14 cellular contexts compared by ENCODE assay signal in genomic region chr2:127634066-127634617, GRCh38. TPM values are rescaled to one million over a fixed set of nuclear protein-coding genes. Genes with fewer than 3 reads are reported as not detected.
A peak's percentile ranks its signal among the peaks of the same experiment; 100 is the strongest.
DNase-seq lines count a peak whose midpoint lies in the region; ATAC-seq, FAIRE-seq and TF ChIP-seq lines count a peak whose summit lies in the region.
"Had no signal": no experiment of that assay in that cellular context is flagged by ENCODE, and none has a peak within 500 bp of the region (broad histone marks: within the 10 kb centered on the region; RNA-seq: fewer than 3 reads in every experiment).

No MANE protein-coding gene starts in this region.

- TF ChIP-seq RAD21 in liver (IDR thresholded peaks at IDR 0.05) (no peak), HepG2 (CRISPR knock-in tag; IDR thresholded peaks at IDR 0.05) (no peak)

- POLR2A ChIA-PET in HepG2 (lab: Yijun Ruan, JAX): no interaction called here

- H3K27ac ChIP-seq in liver (ENCODE audit: low read depth in 1 of 2, low read length in 2 of 2) (no peak overlapping the region), HepG2 (ENCODE audit: extremely low read length, insufficient read depth, low read length) (no peak overlapping the region), muscle layer of colon (ENCODE audit: low read depth, low read length) (peak overlapping the region; percentile 78)

- ATAC-seq in HepG2: no peak
- no peak for ATAC-seq in HG03108 (IDR thresholded peaks at IDR 0.05; ENCODE audit: unreplicated experiment)
- no peak for ATAC-seq in effector memory CD8-positive, alpha-beta T cell (replicated peaks)
- ATAC-seq: activated T-cell treated with anti-CD3 and anti-CD28 coated beads, Interleukin-2, amount 50 U/mL, for 4 hours had no signal

- TF ChIP-seq CTCF in liver (IDR thresholded peaks at IDR 0.05; ENCODE audit: low read depth, low read length, missing input control): no peak
- no peak for TF ChIP-seq CTCF in HepG2 (CRISPR knock-in tag; IDR thresholded peaks at IDR 0.05)

- BruUV-seq in HepG2 (replicated peaks; lab: Mats Ljungman, UMichigan): no TSS peak

- H3K4me3 ChIP-seq in liver (ENCODE audit: low read depth in 1 of 3, low read length in 3 of 3) (no peak overlapping the region), HepG2 (replicated peaks in 1 of 3; ENCODE audit: insufficient read depth in 1 of 3, low read depth in 2 of 3, low read length in 3 of 3) (no peak overlapping the region), muscle layer of colon (ENCODE audit: low read depth in 1 of 2, low read length in 2 of 2) (no peak overlapping the region)

- TF ChIP-seq POLR2A in HepG2 (IDR thresholded peaks at IDR 0.05; ENCODE audit: insufficient read depth in 1 of 2, low read depth in 2 of 2, low read length in 2 of 2): no peak

- no peaks in the 10 kb centered on the region for H3K9me3 Mint-ChIP-seq in effector memory CD8-positive, alpha-beta T cell
- H3K9me3 Mint-ChIP-seq: activated T-cell treated with anti-CD3 and anti-CD28 coated beads, Interleukin-2, amount 50 U/mL, for 4 hours; stimulated activated naive CD8-positive, alpha-beta T cell treated with anti-CD3 and anti-CD28 coated beads, Interleukin-15, Interleukin-2, amounts not matched to agents 100 ng/mL and 50 ng/mL, for 24 hours had no signal

- H3K4me3 Mint-ChIP-seq in effector memory CD8-positive, alpha-beta T cell: no peak overlapping the region
- H3K4me3 Mint-ChIP-seq: activated T-cell treated with anti-CD3 and anti-CD28 coated beads, Interleukin-2, amount 50 U/mL, for 4 hours; stimulated activated naive CD8-positive, alpha-beta T cell treated with anti-CD3 and anti-CD28 coated beads, Interleukin-15, Interleukin-2, amounts not matched to agents 100 ng/mL and 50 ng/mL, for 24 hours had no signal

- H2AFZ ChIP-seq in HepG2 (ENCODE audit: low read length): no peak overlapping the region

- peaks cover 4 to 5% of the 10 kb centered on the region in 2 donors for H3K4me1 Mint-ChIP-seq in effector memory CD8-positive, alpha-beta T cell (ENCODE audit: low read depth in 2 of 2)

- no peak overlapping the region for H3K4me2 ChIP-seq in HepG2 (ENCODE audit: low read depth, low read length)

- in situ Hi-C loops in HepG2 (cut with HindIII; ENCODE audit: extremely low pct_ligation_motif_present, low pct_unique_long_range_greater_than_20kb): no loop called here

- CTCF ChIA-PET in HepG2 (lab: Yijun Ruan, JAX; ENCODE audit: low intra/inter-chr PET ratio, low total read pairs): no interaction called here

- no peaks in the 10 kb centered on the region for H3K79me2 ChIP-seq in HepG2 (ENCODE audit: insufficient read depth, low read length)

- intact Hi-C loops in HepG2 (cut with micrococcal nuclease; ENCODE audit: unreplicated experiment): no loop called here

- WGBS in liver: 77% methylated on average over 16 of the region's 16 CpGs
- WGBS in HepG2 (ENCODE audit: low lambda C conversion rate): 47% methylated on average over 13 of the region's 16 CpGs

- H3K27me3 ChIP-seq in liver (ENCODE audit: control insufficient read depth in 4 of 4, insufficient read depth in 4 of 4, low read length in 3 of 4) (no peaks in the 10 kb centered on the region), HepG2 (ENCODE audit: control insufficient read depth in 1 of 2, insufficient read depth in 2 of 2, low read length in 2 of 2) (peaks cover 29 to 96% of the 10 kb centered on the region in 2 experiments), muscle layer of colon (ENCODE audit: control insufficient read depth in 1 of 2, insufficient read depth in 2 of 2, low read length in 2 of 2) (no peaks in the 10 kb centered on the region)

- H3K9me3 ChIP-seq in liver (ENCODE audit: control insufficient read depth in 4 of 4, low read length in 3 of 4) (no peaks in the 10 kb centered on the region), HepG2 (ENCODE audit: low read length) (no peaks in the 10 kb centered on the region), muscle layer of colon (ENCODE audit: low read length) (no peaks in the 10 kb centered on the region)

- H3K36me3 ChIP-seq in liver (ENCODE audit: control insufficient read depth in 4 of 4, insufficient read depth in 3 of 4, low read depth in 1 of 4, low read length in 3 of 4): peaks cover 0 to 6% (median 0%) of the 10 kb centered on the region in 4 donors
- no peaks in the 10 kb centered on the region for H3K36me3 ChIP-seq in HepG2 (replicated peaks in 1 of 2; ENCODE audit: control insufficient read depth in 1 of 2, insufficient read depth in 2 of 2, low read length in 2 of 2)
- H3K36me3 ChIP-seq in muscle layer of colon (ENCODE audit: insufficient read depth, low read length): peaks cover 11% of the 10 kb centered on the region

- FAIRE-seq in HepG2 (lab: Jason Lieb, UNC): no peak
- FAIRE-seq: astrocyte had no signal

- TF ChIP-seq EP300 in HepG2 (IDR thresholded peaks at IDR 0.05; ENCODE audit: low read depth in 2 of 2, low read length in 2 of 2): no peak
- TF ChIP-seq EP300 in HepG2 (CRISPR knock-in tag; IDR thresholded peaks at IDR 0.05; ENCODE audit: borderline replicate concordance): no peak

- peaks cover 4% of the 10 kb centered on the region for H3K36me3 Mint-ChIP-seq in effector memory CD8-positive, alpha-beta T cell (ENCODE audit: insufficient read depth)

- H3K4me1 ChIP-seq in liver (ENCODE audit: control insufficient read depth in 4 of 4, insufficient read depth in 4 of 4, low read length in 3 of 4) (peaks cover 0 to 6% (median 0%) of the 10 kb centered on the region in 4 donors), HepG2 (ENCODE audit: insufficient read depth, low read length) (peaks cover 22% of the 10 kb centered on the region; the same call in 1 of the 2 replicates), muscle layer of colon (ENCODE audit: insufficient read depth, low read length) (peaks cover 57% of the 10 kb centered on the region)

- DNase-seq in HepG2 (ENCODE audit: low spot score): no peak
- DNase-seq in RPMI7951 (ENCODE audit: low read depth): peak; percentile 69
- DNase-seq in COR-L47 (lab: John Stamatoyannopoulos, UW): no peak
- no peak for DNase-seq in kidney glomerular epithelial cell (lab: John Stamatoyannopoulos, UW)
- no peak for DNase-seq in effector memory CD8-positive, alpha-beta T cell
- DNase-seq: activated T-cell treated with anti-CD3 and anti-CD28 coated beads, Interleukin-2, amount 50 U/mL, for 4 hours; retina had no signal

- H4K20me1 ChIP-seq in HepG2 (ENCODE audit: insufficient read depth, low read length): no peaks in the 10 kb centered on the region

- no peak overlapping the region for H3K27ac Mint-ChIP-seq in effector memory CD8-positive, alpha-beta T cell

- no peak overlapping the region for H3K9ac ChIP-seq in liver (ENCODE audit: low read depth in 1 of 2, low read length in 2 of 2)
- no peak overlapping the region for H3K9ac ChIP-seq in HepG2 (ENCODE audit: insufficient read depth, low read depth, low read length)
- peak overlapping the region; percentile 14 for H3K9ac ChIP-seq in muscle layer of colon (ENCODE audit: low read length)

- peaks cover 0 to 9% of the 10 kb centered on the region in 2 donors for H3K27me3 Mint-ChIP-seq in effector memory CD8-positive, alpha-beta T cell
- H3K27me3 Mint-ChIP-seq: stimulated activated naive CD8-positive, alpha-beta T cell treated with anti-CD3 and anti-CD28 coated beads, Interleukin-15, Interleukin-2, amounts not matched to agents 100 ng/mL and 50 ng/mL, for 24 hours had no signal

RNA-seq across cellular contexts. Expression of gene GPR17, which starts 11.8 kb away (rescaled TPM):
- under 1 TPM in 1 of 2 donors, not detected in 1; 0.14 TPM for total RNA-seq in liver
- polyA plus RNA-seq in liver: under 1 TPM; 0.03 to 0.07 TPM
- not detected in 2 replicates for total RNA-seq in HepG2 (2016; rRNA removed; fragmentation: Illumina TruSeq; extraction: Trizol)
- total RNA-seq in HepG2 (2016; cell fraction: cytosol; rRNA removed; fragmentation: Illumina TruSeq; extraction: Trizol; ENCODE audit: low read depth): not detected in 2 replicates
- total RNA-seq in HepG2 (2016; cell fraction: insoluble cytoplasmic fraction; rRNA removed; fragmentation: Illumina TruSeq; extraction: Trizol): not detected in 2 replicates
- total RNA-seq in HepG2 (2016; cell fraction: membrane; rRNA removed; fragmentation: Illumina TruSeq; extraction: Trizol): not detected in 2 replicates
- not detected in 2 replicates for total RNA-seq in HepG2 (2016; cell fraction: nucleus; rRNA removed; fragmentation: Illumina TruSeq; extraction: Trizol)
- not detected in 2 replicates for polyA plus RNA-seq in HepG2 (2011; rRNA removed)
- not detected in 2 replicates for polyA plus RNA-seq in HepG2 (2011; cell fraction: cytosol; rRNA removed)
- polyA plus RNA-seq in HepG2 (2011; cell fraction: nucleus; rRNA removed): not detected in 2 replicates
- not detected in 2 replicates for polyA plus RNA-seq in HepG2 (2012)
- not detected in 2 replicates for polyA plus RNA-seq in HepG2 (2016; cell fraction: cytosol; fragmentation: Illumina TruSeq; extraction: Trizol; ENCODE audit: low read depth)
- polyA plus RNA-seq in HepG2 (2016; cell fraction: insoluble cytoplasmic fraction; fragmentation: Illumina TruSeq; extraction: Trizol; ENCODE audit: low read depth): not detected in 2 replicates
- polyA plus RNA-seq in HepG2 (2016; cell fraction: membrane; fragmentation: Illumina TruSeq; extraction: Trizol; ENCODE audit: low read depth): not detected in 2 replicates
- not detected in 2 replicates for polyA plus RNA-seq in HepG2 (2016; cell fraction: nucleus; fragmentation: Illumina TruSeq; extraction: Trizol; ENCODE audit: insufficient read depth, low read depth)
- polyA minus RNA-seq in HepG2 (2011; rRNA and poly(A)+ RNA removed; ENCODE audit: low replicate concordance): 0.08 TPM in 1 of 2 replicates, not detected in the other
- not detected in 2 replicates for polyA minus RNA-seq in HepG2 (2011; cell fraction: cytosol; rRNA and poly(A)+ RNA removed)
- not detected in 2 replicates for polyA minus RNA-seq in HepG2 (2011; cell fraction: nucleus; rRNA and poly(A)+ RNA removed)
- 0.29 and 0.84 TPM in 2 replicates for total RNA-seq in RPMI7951 (2014; rRNA removed; shearing (Covaris generic))
- total RNA-seq: activated T-cell treated with anti-CD3 and anti-CD28 coated beads, Interleukin-2, amount 50 U/mL, for 4 hours; fibroblast of villous mesenchyme had no signal
- polyA plus RNA-seq: BJ had no signal

RNA-seq across cellular contexts. Expression of gene LIMS2, which starts 41.2 kb away (rescaled TPM):
- total RNA-seq in liver (10 to 100 TPM in 1 of 2 donors, 1 to 10 TPM in 1; 1.4 to 15.6 TPM), HepG2 (2016; rRNA removed; fragmentation: Illumina TruSeq; extraction: Trizol) (0.90 and 1.0 TPM in 2 replicates)
- polyA plus RNA-seq in liver (10 to 100 TPM; 16.5 to 17.9 TPM), HepG2 (2011; rRNA removed) (1.9 and 2.0 TPM in 2 replicates)
- total RNA-seq in HepG2 (2016; cell fraction: cytosol; rRNA removed; fragmentation: Illumina TruSeq; extraction: Trizol; ENCODE audit: low read depth): 1.9 and 3.6 TPM in 2 replicates
- 0.85 and 1.2 TPM in 2 replicates for total RNA-seq in HepG2 (2016; cell fraction: insoluble cytoplasmic fraction; rRNA removed; fragmentation: Illumina TruSeq; extraction: Trizol)
- 2.6 and 3.9 TPM in 2 replicates for total RNA-seq in HepG2 (2016; cell fraction: membrane; rRNA removed; fragmentation: Illumina TruSeq; extraction: Trizol)
- 0.56 and 0.81 TPM in 2 replicates for total RNA-seq in HepG2 (2016; cell fraction: nucleus; rRNA removed; fragmentation: Illumina TruSeq; extraction: Trizol)
- 2.1 and 3.1 TPM in 2 replicates for polyA plus RNA-seq in HepG2 (2011; cell fraction: cytosol; rRNA removed)
- 2.0 and 2.2 TPM in 2 replicates for polyA plus RNA-seq in HepG2 (2011; cell fraction: nucleus; rRNA removed)
- polyA plus RNA-seq in HepG2 (2012): 2.1 and 3.9 TPM in 2 replicates
- polyA plus RNA-seq in HepG2 (2016; cell fraction: cytosol; fragmentation: Illumina TruSeq; extraction: Trizol; ENCODE audit: low read depth): 8.9 and 10.7 TPM in 2 replicates
- 2.4 and 3.4 TPM in 2 replicates for polyA plus RNA-seq in HepG2 (2016; cell fraction: insoluble cytoplasmic fraction; fragmentation: Illumina TruSeq; extraction: Trizol; ENCODE audit: low read depth)
- polyA plus RNA-seq in HepG2 (2016; cell fraction: membrane; fragmentation: Illumina TruSeq; extraction: Trizol; ENCODE audit: low read depth): 8.6 and 9.2 TPM in 2 replicates
- polyA plus RNA-seq in HepG2 (2016; cell fraction: nucleus; fragmentation: Illumina TruSeq; extraction: Trizol; ENCODE audit: insufficient read depth, low read depth): 1.5 TPM in 2 replicates
- polyA minus RNA-seq in HepG2 (2011; rRNA and poly(A)+ RNA removed; ENCODE audit: low replicate concordance): 0.07 and 4.5 TPM in 2 replicates
- 1.2 and 1.9 TPM in 2 replicates for polyA minus RNA-seq in HepG2 (2011; cell fraction: cytosol; rRNA and poly(A)+ RNA removed)
- polyA minus RNA-seq in HepG2 (2011; cell fraction: nucleus; rRNA and poly(A)+ RNA removed): 1.2 and 1.6 TPM in 2 replicates
- 3.3 and 3.8 TPM in 2 replicates for total RNA-seq in RPMI7951 (2014; rRNA removed; shearing (Covaris generic))
